In genomic region chr14:100290607-100291304, GRCh38 we compare ENCODE assay signal across 1 cellular context.
A peak's percentile ranks its signal among the peaks of the same experiment; 100 is the strongest.
TF ChIP-seq lines count a peak whose summit lies in the region.

No MANE protein-coding gene starts in this region.

TF ChIP-seq in HepG2, 621 proteins besides CTCF, POLR2A, EP300 and RAD21 (continued from another document and continues in another):
- TF ChIP-seq HMGXB3 (CRISPR knock-in tag; IDR thresholded peaks at IDR 0.05; ENCODE audit: borderline replicate concordance) = no peak
- TF ChIP-seq IRX3 (CRISPR knock-in tag; IDR thresholded peaks at IDR 0.05; ENCODE audit: borderline replicate concordance, low read depth) = no peak
- TF ChIP-seq ZBED4 (CRISPR knock-in tag; IDR thresholded peaks at IDR 0.05; ENCODE audit: borderline replicate concordance) = no peak
- peak; percentile 71; the same call in 1 of the 2 replicates for TF ChIP-seq ZNF605 (CRISPR knock-in tag; IDR thresholded peaks at IDR 0.05)
- no peak for TF ChIP-seq ZSCAN31 (CRISPR knock-in tag; IDR thresholded peaks at IDR 0.05; ENCODE audit: low read depth)
- TF ChIP-seq MIXL1 (CRISPR knock-in tag; IDR thresholded peaks at IDR 0.05) = peak; percentile 75
- no peak for TF ChIP-seq JDP2 (CRISPR knock-in tag; IDR thresholded peaks at IDR 0.05; ENCODE audit: borderline replicate concordance)
- TF ChIP-seq CEBPZ (IDR thresholded peaks at IDR 0.05; ENCODE audit: low read length) = no peak
- peak; percentile 47; the same call in 1 of the 2 replicates for TF ChIP-seq DRAP1 (CRISPR knock-in tag; IDR thresholded peaks at IDR 0.05)
- no peak for TF ChIP-seq DDIT3 (CRISPR knock-in tag; IDR thresholded peaks at IDR 0.05)
- no peak for TF ChIP-seq ZNF773 (CRISPR knock-in tag; IDR thresholded peaks at IDR 0.05; ENCODE audit: borderline replicate concordance)
- TF ChIP-seq GMEB1 (CRISPR knock-in tag; IDR thresholded peaks at IDR 0.05; ENCODE audit: borderline replicate concordance) = peak; percentile 57; the same call in 1 of the 2 replicates
- TF ChIP-seq SMYD3 (CRISPR knock-in tag; IDR thresholded peaks at IDR 0.05) = no peak
- TF ChIP-seq ZNF350 (CRISPR knock-in tag; IDR thresholded peaks at IDR 0.05; ENCODE audit: borderline replicate concordance, low read depth) = peak; percentile 68; the same call in 1 of the 2 replicates
- TF ChIP-seq ZNF781 (CRISPR knock-in tag; IDR thresholded peaks at IDR 0.05; ENCODE audit: borderline replicate concordance, not compliant biosample characterization) = no peak
- TF ChIP-seq DPF2 (CRISPR knock-in tag; IDR thresholded peaks at IDR 0.05; ENCODE audit: borderline replicate concordance, low read depth) = peak; percentile 85
- TF ChIP-seq ZNF713 (CRISPR knock-in tag; IDR thresholded peaks at IDR 0.05) = no peak
- TF ChIP-seq ZNF441 (CRISPR knock-in tag; IDR thresholded peaks at IDR 0.05; ENCODE audit: borderline replicate concordance) = no peak
- TF ChIP-seq POGZ (CRISPR knock-in tag; IDR thresholded peaks at IDR 0.05) = peak; percentile 67
- TF ChIP-seq ZNF577 (CRISPR knock-in tag; IDR thresholded peaks at IDR 0.05; ENCODE audit: borderline replicate concordance, low read depth) = no peak
- peak; percentile 79 for TF ChIP-seq ARID5B (CRISPR knock-in tag; IDR thresholded peaks at IDR 0.05)
- 0 out of 2 replicates have a peak, but pooled peaks have one; percentile 60 for TF ChIP-seq ZFP90 (CRISPR knock-in tag; IDR thresholded peaks at IDR 0.05; ENCODE audit: borderline replicate concordance)
- no peak for TF ChIP-seq NFE2L1 (CRISPR knock-in tag; IDR thresholded peaks at IDR 0.05; ENCODE audit: borderline replicate concordance)
- TF ChIP-seq STAG1 (CRISPR knock-in tag; IDR thresholded peaks at IDR 0.05) = no peak; the same call in 1 of the 2 replicates
- no peak for TF ChIP-seq ZNF776 (CRISPR knock-in tag; IDR thresholded peaks at IDR 0.05)
- no peak for TF ChIP-seq ATAD3A (CRISPR knock-in tag; IDR thresholded peaks at IDR 0.05)
- TF ChIP-seq TGIF2 (CRISPR knock-in tag; IDR thresholded peaks at IDR 0.05) = no peak
- no peak for TF ChIP-seq ZNF251 (CRISPR knock-in tag; IDR thresholded peaks at IDR 0.05)
- TF ChIP-seq GTF3A (CRISPR knock-in tag; conservative IDR thresholded peaks at IDR 0.05) = 0 out of 2 replicates have a peak, but pooled peaks have one; percentile 71
- 0 out of 2 replicates have a peak, but pooled peaks have one; percentile 61 for TF ChIP-seq HOXD1 (CRISPR knock-in tag; IDR thresholded peaks at IDR 0.05)
- TF ChIP-seq ZNF549 (CRISPR knock-in tag; IDR thresholded peaks at IDR 0.05) = no peak
- no peak; the same call in 1 of the 2 replicates for TF ChIP-seq JUND (CRISPR knock-in tag; IDR thresholded peaks at IDR 0.05)
- 0 out of 2 replicates have a peak, but pooled peaks have one; percentile 24 for TF ChIP-seq ZFP37 (CRISPR knock-in tag; IDR thresholded peaks at IDR 0.05; ENCODE audit: borderline replicate concordance)
- TF ChIP-seq ZSCAN20 (CRISPR knock-in tag; IDR thresholded peaks at IDR 0.05; ENCODE audit: borderline replicate concordance) = no peak
- TF ChIP-seq PAX8 (CRISPR knock-in tag; IDR thresholded peaks at IDR 0.05; ENCODE audit: borderline replicate concordance) = no peak
- no peak for TF ChIP-seq FOXP1 (IDR thresholded peaks at IDR 0.05)
- TF ChIP-seq FOXP1 (CRISPR knock-in tag; IDR thresholded peaks at IDR 0.05) = no peak
